8 cellular contexts compared by ENCODE assay signal in genomic region chrX:13487731-13488505, GRCh38.
DNase-seq lines count a peak whose midpoint lies in the region; ATAC-seq, FAIRE-seq and TF ChIP-seq lines count a peak whose summit lies in the region.

No MANE protein-coding gene starts in this region.

- FAIRE-seq in D721Med (lab: Jason Lieb, UNC), result no peak

- H3K27me3 Mint-ChIP-seq in T-helper 1 cell treated with Interleukin-12 subunit alpha and Interleukin-12 subunit beta and Interleukin-4 antibody, amounts not matched to agents 30 μg/mL and 1 μg/mL, for 36 hours (ENCODE audit: low read depth), result no peaks in the 10 kb centered on the region
- H3K27me3 Mint-ChIP-seq in chondrocyte (ENCODE audit: low read depth), result no peaks in the 10 kb centered on the region

- no peak overlapping the region for H3K4me3 Mint-ChIP-seq in T-helper 1 cell treated with Interleukin-12 subunit alpha and Interleukin-12 subunit beta and Interleukin-4 antibody, amounts not matched to agents 30 μg/mL and 1 μg/mL, for 36 hours
- H3K4me3 Mint-ChIP-seq in chondrocyte (ENCODE audit: unreplicated experiment), result no peak overlapping the region

- peak; percentile 14 for DNase-seq in D721Med (ENCODE audit: insufficient read length, low spot score)
- DNase-seq in NCI-H1105 treated with DMSO at 0.1 percent for 48 hours (lab: John Stamatoyannopoulos, UW), result peak; percentile 62
- no peak for DNase-seq in chondrocyte (ENCODE audit: low spot score)
- DNase-seq in kidney tubule cell (ENCODE audit: low spot score), result peak; percentile 87
- peak; percentile 11 for DNase-seq in stimulated activated CD4-positive, alpha-beta T cell treated with anti-CD3 and anti-CD28 coated beads, Interleukin-2, amount 100 ng/mL, for 4 hours (ENCODE audit: low read depth)

- H3K36me3 Mint-ChIP-seq in T-helper 1 cell treated with Interleukin-12 subunit alpha and Interleukin-12 subunit beta and Interleukin-4 antibody, amounts not matched to agents 30 μg/mL and 1 μg/mL, for 36 hours (ENCODE audit: low read depth), result no peaks in the 10 kb centered on the region
- no peaks in the 10 kb centered on the region for H3K36me3 Mint-ChIP-seq in chondrocyte (ENCODE audit: low read depth)

- TF ChIP-seq CTCF in D721Med (IDR thresholded peaks at IDR 0.05; ENCODE audit: insufficient read depth, missing control alignments) (peak; percentile 53), chondrocyte (IDR thresholded peaks at IDR 0.05) (peak; percentile 89)

- H3K4me1 Mint-ChIP-seq in T-helper 1 cell treated with Interleukin-12 subunit alpha and Interleukin-12 subunit beta and Interleukin-4 antibody, amounts not matched to agents 30 μg/mL and 1 μg/mL, for 36 hours (ENCODE audit: low read depth), result peaks cover 17% of the 10 kb centered on the region
- peaks cover 45% of the 10 kb centered on the region for H3K4me1 Mint-ChIP-seq in chondrocyte (ENCODE audit: low read depth)

- no peaks in the 10 kb centered on the region for H3K9me3 Mint-ChIP-seq in T-helper 1 cell treated with Interleukin-12 subunit alpha and Interleukin-12 subunit beta and Interleukin-4 antibody, amounts not matched to agents 30 μg/mL and 1 μg/mL, for 36 hours
- peaks cover 7% of the 10 kb centered on the region for H3K9me3 Mint-ChIP-seq in chondrocyte (ENCODE audit: low read depth)

- peak overlapping the region; percentile 70 for H3K27ac Mint-ChIP-seq in T-helper 1 cell treated with Interleukin-12 subunit alpha and Interleukin-12 subunit beta and Interleukin-4 antibody, amounts not matched to agents 30 μg/mL and 1 μg/mL, for 36 hours
- peak overlapping the region; percentile 89 for H3K27ac Mint-ChIP-seq in chondrocyte (ENCODE audit: unreplicated experiment)

- peak; percentile 66 for ATAC-seq in GM21529 (IDR thresholded peaks at IDR 0.05; ENCODE audit: unreplicated experiment)
- no peak for ATAC-seq in HG03521 (IDR thresholded peaks at IDR 0.05; ENCODE audit: unreplicated experiment)
